ENCODE assay signal across 16 cellular contexts in the genomic region with DNA sequence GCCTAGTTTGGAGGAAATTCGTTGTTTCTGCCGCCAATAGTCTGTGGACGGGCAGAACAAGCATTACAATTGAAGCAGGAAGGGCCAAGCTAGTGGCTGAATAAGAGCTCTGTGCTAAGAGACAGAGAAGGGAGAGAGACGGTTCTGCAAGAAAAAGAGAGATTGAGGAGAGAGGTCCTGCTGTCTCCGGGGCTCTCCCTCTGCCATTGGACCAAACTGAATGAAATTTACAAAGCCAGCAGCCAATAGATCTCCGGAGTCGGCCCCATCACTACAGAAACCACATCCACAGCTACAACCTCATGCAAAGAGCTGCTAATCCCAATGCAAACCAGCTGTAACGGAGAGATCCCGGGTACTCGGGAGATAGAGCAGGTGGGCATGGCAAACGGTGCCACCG. TPM values are rescaled to one million over a fixed set of nuclear protein-coding genes. Genes with fewer than 3 reads are reported as not detected.
DNase-seq lines count a peak whose midpoint lies in the region; ATAC-seq, FAIRE-seq and TF ChIP-seq lines count a peak whose summit lies in the region.
"Had no signal": no experiment of that assay in that cellular context is flagged by ENCODE, and none has a peak within 500 bp of the region (broad histone marks: within the 10 kb centered on the region; RNA-seq: fewer than 3 reads in every experiment).

A gene (minus strand): TSS at position 148 of the 400 bp plus-strand sequence. CDS start 77,401 bp downstream, outside the sequence.

- no peak for ATAC-seq in upper lobe of left lung (ENCODE audit: low FRiP score in 2 of 2)
- ATAC-seq: body of pancreas, foreskin keratinocyte had no signal

- TF ChIP-seq EP300 in H1 (IDR thresholded peaks at IDR 0.05; ENCODE audit: borderline replicate concordance in 1 of 2, low read depth in 2 of 2, low read length in 2 of 2) (no peak), upper lobe of left lung (IDR thresholded peaks at IDR 0.05) (no peak)

- DNase-seq in NCI-H1417 (lab: John Stamatoyannopoulos, UW) (peak in 2 of 3 experiments; percentile 47 to 76), NCI-H1417 treated with DMSO at 0.1 percent for 48 hours (lab: John Stamatoyannopoulos, UW) (no peak), H1 (ENCODE audit: low read depth in 1 of 2, low spot score in 2 of 2) (no peak), midbrain (lab: John Stamatoyannopoulos, UW) (peak; percentile 47), upper lobe of left lung (no peak), DMS53 (lab: John Stamatoyannopoulos, UW) (no peak), T-helper 9 cell (no peak), germinal center (ENCODE audit: low spot score) (no peak)
- DNase-seq: activated CD4-positive, alpha-beta T cell treated with anti-CD3 and anti-CD28 coated beads, Interleukin-2, amount 50 U/mL, for 1 hour; body of pancreas; foreskin keratinocyte; GF-D8; Kasumi-1; right lobe of liver; stimulated activated naive CD4-positive, alpha-beta T cell had no signal

- H3K23ac ChIP-seq in H1 (ENCODE audit: insufficient read length), result no peak within 1 kb of the TSS

- H3K9ac ChIP-seq in H1 (replicated peaks in 1 of 4; ENCODE audit: extremely low read depth in 1 of 4, low read depth in 3 of 4, low read length in 3 of 4), result peak within 1 kb of the TSS in 3 of 4 experiments; percentile 8 to 55 (median 48); a peak in 5 of 7 replicates

- no peak within 1 kb of the TSS for H2BK120ac ChIP-seq in H1 (replicated peaks; ENCODE audit: low read depth, low read length)

- no peak within 1 kb of the TSS for H2BK12ac ChIP-seq in H1 (ENCODE audit: low read depth, low read length)

- 4% methylated on average over 8 of the region's 12 CpGs; no CpG with 5 or more reads in 1 of the 2 experiments for WGBS in H1 (ENCODE audit: extremely low coverage in 1 of 2, insufficient coverage in 1 of 2, insufficient read length in 1 of 2, insufficient replicate concordance in 2 of 2, low coverage in 1 of 2, low lambda C conversion rate in 2 of 2, missing lambda C conversion rate in 1 of 2), 2 experiments
- 0 to 7% methylated on average over 9 to 12 of the region's 12 CpGs for WGBS in upper lobe of left lung, 2 donors

- no peak within 1 kb of the TSS for H3K4ac ChIP-seq in H1 (replicated peaks; ENCODE audit: insufficient read length, low read depth, low read length)

- H3K79me1 ChIP-seq in H1 (ENCODE audit: low read depth, low read length), result no peaks in the 10 kb centered on the region

- H3K23me2 ChIP-seq in H1 (ENCODE audit: low read depth, low read length), result peaks cover 4% of the 10 kb centered on the region; the same call in 1 of the 2 replicates

- TF ChIP-seq POLR2A in H1 (IDR thresholded peaks at IDR 0.05; ENCODE audit: control extremely low read depth in 1 of 2, low read depth in 2 of 2, low read length in 2 of 2) (peak in 1 of 2 experiments; percentile 60; a peak in 2 of 3 replicates), upper lobe of left lung (IDR thresholded peaks at IDR 0.05) (no peak)

- peak; percentile 98 for FAIRE-seq in H1 (lab: Jason Lieb, UNC)

- H3K9me3 ChIP-seq in H1 (ENCODE audit: insufficient read depth in 2 of 2, low read depth in 1 of 2, low read length in 1 of 2) (no peaks in the 10 kb centered on the region), upper lobe of left lung (no peaks in the 10 kb centered on the region)
- H3K9me3 ChIP-seq: body of pancreas, right lobe of liver had no signal

- H3K14ac ChIP-seq in H1 (ENCODE audit: insufficient read length), result no peak within 1 kb of the TSS

- H2BK15ac ChIP-seq in H1 (ENCODE audit: low read length), result no peak within 1 kb of the TSS

- H4K20me1 ChIP-seq in H1 (replicated peaks in 1 of 2; ENCODE audit: control insufficient read depth in 1 of 2, insufficient read depth in 2 of 2, low read length in 2 of 2), result no peaks in the 10 kb centered on the region

- CTCF ChIA-PET in H1 (lab: Charles Lee; ENCODE audit: partially characterized antibody), result interaction anchor here (0.8 kb wide), 1 partner anchor 11 kb away, joined by 3 read pairs; no protein-coding TSS in a partner anchor

- H3K79me2 ChIP-seq in H1 (ENCODE audit: control insufficient read depth in 1 of 2, insufficient read depth in 2 of 2, low read length in 2 of 2), result peaks cover 3 to 42% of the 10 kb centered on the region in 2 experiments; a peak in 3 of 4 replicates

- H3K56ac ChIP-seq in H1 (replicated peaks; ENCODE audit: insufficient read length, low read depth, low read length), result peak within 1 kb of the TSS; percentile 28

- H3K18ac ChIP-seq in H1 (ENCODE audit: extremely low read depth, low read length), result no peak within 1 kb of the TSS; the same call in 1 of the 2 replicates

- no peaks in the 10 kb centered on the region for H3K36me3 ChIP-seq in H1 (ENCODE audit: control insufficient read depth in 2 of 4, insufficient read depth in 4 of 4, low read length in 3 of 4)
- H3K36me3 ChIP-seq in upper lobe of left lung, result no peaks in the 10 kb centered on the region
- H3K36me3 ChIP-seq: right lobe of liver had no signal

- H4K5ac ChIP-seq in H1 (ENCODE audit: insufficient read length, low read depth, low read length), result no peak within 1 kb of the TSS

- H3K27me3 ChIP-seq in H1 (replicated peaks in 1 of 4; ENCODE audit: control insufficient read depth in 3 of 4, extremely low read depth in 1 of 4, insufficient read depth in 3 of 4, low read length in 3 of 4) (no peaks in the 10 kb centered on the region), upper lobe of left lung (peaks cover 0 to 17% (median 0%) of the 10 kb centered on the region in 4 donors)
- H3K27me3 ChIP-seq: body of pancreas had no signal

- POLR2A ChIA-PET in H1 (lab: Charles Lee; ENCODE audit: partially characterized antibody), result interaction anchor here (1.0 to 1.1 kb wide), 2 partner anchors 9 to 889 kb away, joined by 3 read pairs; no protein-coding TSS in a partner anchor

- H2BK5ac ChIP-seq in H1 (ENCODE audit: low read depth, low read length), result no peak within 1 kb of the TSS

- H3K4me2 ChIP-seq in H1 (ENCODE audit: insufficient read depth in 1 of 2, low read depth in 2 of 2, low read length in 2 of 2), result peak within 1 kb of the TSS; percentile 75 to 95

- TF ChIP-seq CTCF in H1 (IDR thresholded peaks at IDR 0.05; ENCODE audit: control extremely low read depth in 1 of 3, insufficient read depth in 1 of 3, low read depth in 1 of 3, low read length in 3 of 3), result no peak
- TF ChIP-seq CTCF in upper lobe of left lung (IDR thresholded peaks at IDR 0.05), result no peak

- no peak within 1 kb of the TSS for H2AK5ac ChIP-seq in H1 (ENCODE audit: low read depth, low read length)

- H2AFZ ChIP-seq in H1 (ENCODE audit: low read length), result no peak within 1 kb of the TSS

- H4K8ac ChIP-seq in H1 (ENCODE audit: extremely low read depth, insufficient read depth, low read length), result no peak within 1 kb of the TSS

- peaks cover 0 to 2% (median 0%) of the 10 kb centered on the region in 4 experiments; a peak in 1 of 7 replicates for H3K4me1 ChIP-seq in H1 (replicated peaks in 1 of 4; ENCODE audit: control insufficient read depth in 3 of 4, insufficient read depth in 4 of 4, low read length in 3 of 4)
- H3K4me1 ChIP-seq in upper lobe of left lung, result peaks cover 0 to 24% (median 2%) of the 10 kb centered on the region in 4 donors
- H3K4me1 ChIP-seq: foreskin keratinocyte, right lobe of liver had no signal

- no peak within 1 kb of the TSS for H4K91ac ChIP-seq in H1 (replicated peaks; ENCODE audit: insufficient read length, low read length)

- no peak within 1 kb of the TSS for H2BK20ac ChIP-seq in H1 (ENCODE audit: low read length)

- H3K4me3 ChIP-seq in H1 (ENCODE audit: extremely low read depth in 1 of 4, insufficient read depth in 2 of 4, low read depth in 3 of 4, low read length in 4 of 4), result peak within 1 kb of the TSS; percentile 55 to 96 (median 78)
- peak within 1 kb of the TSS in 3 of 4 donors; percentile 35 to 51 (median 42) for H3K4me3 ChIP-seq in upper lobe of left lung
- H3K4me3 ChIP-seq: body of pancreas, right lobe of liver had no signal

- H3K27ac ChIP-seq in H1 (ENCODE audit: low read depth, low read length), result no peak within 1 kb of the TSS
- no peak within 1 kb of the TSS for H3K27ac ChIP-seq in upper lobe of left lung
- H3K27ac ChIP-seq: 22Rv1, body of pancreas, foreskin keratinocyte, right lobe of liver had no signal

- TF ChIP-seq RAD21 in H1 (IDR thresholded peaks at IDR 0.05 in 1 of 2, conservative IDR thresholded peaks at IDR 0.05 in 1 of 2; ENCODE audit: low read depth in 2 of 2, low read length in 2 of 2), result no peak

TF ChIP-seq in H1, 55 proteins besides CTCF, POLR2A, EP300 and RAD21 (continues in another document):
- TF ChIP-seq SP1 (IDR thresholded peaks at IDR 0.05; ENCODE audit: low read depth, low read length) (no peak), HDAC6 (IDR thresholded peaks at IDR 0.05; ENCODE audit: low read depth, low read length) (no peak), YY1 (IDR thresholded peaks at IDR 0.05; ENCODE audit: low read depth, low read length) (0 out of 2 replicates have a peak, but pooled peaks have one; percentile 18), SIN3A (conservative IDR thresholded peaks at IDR 0.05 in 1 of 2, IDR thresholded peaks at IDR 0.05 in 1 of 2; ENCODE audit: low read depth in 1 of 2, low read length in 2 of 2) (0 out of 4 replicates have a peak, but pooled peaks of 1 of the 2 experiments have one; percentile 16), CHD1 (IDR thresholded peaks at IDR 0.05; ENCODE audit: low read depth, low read length) (no peak)
- TF ChIP-seq, protein P1, sequence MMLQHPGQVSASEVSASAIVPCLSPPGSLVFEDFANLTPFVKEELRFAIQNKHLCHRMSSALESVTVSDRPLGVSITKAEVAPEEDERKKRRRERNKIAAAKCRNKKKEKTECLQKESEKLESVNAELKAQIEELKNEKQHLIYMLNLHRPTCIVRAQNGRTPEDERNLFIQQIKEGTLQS (IDR thresholded peaks at IDR 0.05; ENCODE audit: insufficient read depth, low read depth, low read length), result no peak
- TF ChIP-seq, protein P2, sequence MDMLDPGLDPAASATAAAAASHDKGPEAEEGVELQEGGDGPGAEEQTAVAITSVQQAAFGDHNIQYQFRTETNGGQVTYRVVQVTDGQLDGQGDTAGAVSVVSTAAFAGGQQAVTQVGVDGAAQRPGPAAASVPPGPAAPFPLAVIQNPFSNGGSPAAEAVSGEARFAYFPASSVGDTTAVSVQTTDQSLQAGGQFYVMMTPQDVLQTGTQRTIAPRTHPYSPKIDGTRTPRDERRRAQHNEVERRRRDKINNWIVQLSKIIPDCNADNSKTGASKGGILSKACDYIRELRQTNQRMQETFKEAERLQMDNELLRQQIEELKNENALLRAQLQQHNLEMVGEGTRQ (IDR thresholded peaks at IDR 0.05; ENCODE audit: low read length), result no peak

RNA-seq across cellular contexts. Expression of the gene that starts here (rescaled TPM):
- 104 and 112 TPM in 2 replicates for total RNA-seq in H1 (2021; fragmentation: NEBNext Ultra II Directional; extraction: Animal tissue kit (Norgen Biotek cat#: 25700))
- 124 and 136 TPM in 2 replicates for polyA plus RNA-seq in H1 (2011; rRNA removed)
- 87.8 TPM for polyA plus RNA-seq in H1 (2011; cell fraction: cytosol; rRNA removed)
- polyA plus RNA-seq in H1 (2011; cell fraction: nucleus; rRNA removed), result 193 TPM
- polyA plus RNA-seq in H1 (2012, experiment 1 of 2), result 58.9 to 74.8 TPM (median 72.0 TPM) in 4 replicates
- polyA plus RNA-seq in H1 (2012, experiment 2 of 2), result 5.8 TPM
- 155 TPM for polyA plus RNA-seq in H1 (2013, experiment 1 of 2)
- 140 TPM for polyA plus RNA-seq in H1 (2013, experiment 2 of 2)
- polyA minus RNA-seq in H1 (2011; rRNA and poly(A)+ RNA removed), result 526 and 674 TPM in 2 replicates
- polyA minus RNA-seq in H1 (2011; cell fraction: cytosol; rRNA and poly(A)+ RNA removed), result 95.3 TPM
- polyA minus RNA-seq in H1 (2011; cell fraction: nucleus; rRNA and poly(A)+ RNA removed), result 447 TPM
- total RNA-seq in upper lobe of left lung, result 1 to 10 TPM; 1.1 to 3.1 (median 2.3) TPM

Comparison
In these comparisons a context has a peak if more than half of its experiments do, and no peak if none do; other contexts are left out.
1. RNA of the gene that starts here (total RNA-seq): 104 to 112 TPM in H1; 1.1 to 3.1 TPM in upper lobe of left lung; every median in the first group is over 10 times any median in the second.
2. DNase-seq: peak in NCI-H1417 (2 of 3) and midbrain (single experiment); none in NCI-H1417 treated with DMSO at 0.1 percent for 48 hours (single experiment), H1 (0 of 2), upper lobe of left lung (0 of 2), DMS53 (single experiment), T-helper 9 cell (single experiment) and germinal center (single experiment).